ENCODE assay signal across 17 cellular contexts in the genomic region with DNA sequence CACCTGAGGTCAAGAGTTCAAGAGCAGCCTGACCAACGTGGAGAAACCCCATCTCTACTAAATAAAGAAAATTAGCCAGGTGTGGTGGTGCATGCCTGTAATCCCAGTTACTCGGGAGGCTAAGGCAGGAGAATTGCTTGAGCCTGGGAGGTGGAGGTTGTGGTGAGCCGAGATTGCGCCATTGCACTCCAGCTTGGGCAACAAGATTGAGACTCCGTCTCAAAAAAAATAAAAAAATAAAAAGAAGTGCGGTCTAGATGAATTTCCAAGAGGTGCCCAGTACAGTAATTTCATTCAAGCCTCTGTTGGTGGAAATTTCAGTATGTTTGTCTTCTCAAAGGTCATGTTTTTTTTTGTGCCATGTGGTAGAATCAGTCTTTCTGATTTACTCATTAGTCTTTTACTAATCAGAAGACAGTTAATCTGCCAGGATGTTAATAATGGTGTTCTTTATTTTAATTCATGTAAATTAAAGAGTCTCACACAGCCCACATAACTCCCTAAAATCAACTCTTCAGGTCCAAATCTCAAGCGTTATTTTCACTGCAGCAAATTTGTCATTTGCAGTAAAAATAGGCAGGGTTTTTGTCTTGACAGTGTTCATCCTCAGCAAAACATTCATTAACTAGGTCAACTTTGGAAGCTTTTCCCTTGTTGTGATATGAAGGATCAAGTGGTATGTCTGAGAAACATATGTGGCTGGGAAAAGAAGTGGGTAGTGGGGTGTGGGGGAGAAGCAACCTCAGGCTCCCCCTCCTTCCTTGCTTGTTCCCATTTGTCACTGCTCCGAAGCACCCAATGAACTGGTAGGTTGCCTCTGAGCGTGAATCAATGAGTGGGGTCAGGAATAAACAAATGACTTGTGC. TPM values are rescaled to one million over a fixed set of nuclear protein-coding genes. Genes with fewer than 3 reads are reported as not detected.
A peak's percentile ranks its signal among the peaks of the same experiment; 100 is the strongest.
DNase-seq lines count a peak whose midpoint lies in the region; ATAC-seq and TF ChIP-seq lines count a peak whose summit lies in the region.
"Had no signal": no experiment of that assay in that cellular context is flagged by ENCODE, and none has a peak within 500 bp of the region (broad histone marks: within the 10 kb centered on the region; RNA-seq: fewer than 3 reads in every experiment).

No MANE protein-coding gene starts in this region.

- intact Hi-C loops in activated CD4-positive, alpha-beta memory T cell treated with anti-CD3 and anti-CD28 coated beads for 36 hours (cut with micrococcal nuclease): loop anchor here (10.0 kb wide), 2 partner anchors 47 to 107 kb away; a partner anchor contains a TSS
- intact Hi-C loops in Right ventricle myocardium inferior (cut with DNase I): no loop called here

- DNase-seq in activated CD4-positive, alpha-beta memory T cell treated with anti-CD3 and anti-CD28 coated beads for 36 hours: no peak
- DNase-seq in activated CD4-positive, alpha-beta memory T cell treated with anti-CD3 and anti-CD28 coated beads, Interleukin-2, amount 10 ng/mL, durations not matched to agents 7 days and 5 days: no peak
- peak in 7 of 61 donors; percentile 12 to 59 (median 26) for DNase-seq in caudate nucleus (lab: John Stamatoyannopoulos, UW)
- no peak for DNase-seq in progenitor cell of endocrine pancreas (ENCODE audit: low spot score, unreplicated experiment)
- no peak for DNase-seq in GM10266 (ENCODE audit: extremely low spot score)
- DNase-seq in Right ventricle myocardium inferior (ENCODE audit: missing footprints): no peak
- DNase-seq: DMS53; NCI-H2029; NCI-H446; NCI-H524 treated with DMSO at 0.1 percent for 48 hours; NCI-H82; NK-92 treated with Interleukin-12 subunit alpha and Interleukin-12 subunit beta, amount 100 ng/mL, for 24 hours; PC-9; SHP77 had no signal

- CTCF ChIA-PET in activated CD4-positive, alpha-beta memory T cell treated with anti-CD3 and anti-CD28 coated beads for 36 hours (lab: Charles Lee): interaction anchor here (0.7 to 1.8 kb wide), 3 partner anchors 14 to 405 kb away, joined by 3 to 5 read pairs (median 5); no protein-coding TSS in a partner anchor
- CTCF ChIA-PET in activated CD4-positive, alpha-beta memory T cell treated with anti-CD3 and anti-CD28 coated beads, Interleukin-2, amount 10 ng/mL, durations not matched to agents 7 days and 5 days (lab: Charles Lee): no interaction called here

- H3K36me3 Mint-ChIP-seq in activated CD4-positive, alpha-beta memory T cell treated with anti-CD3 and anti-CD28 coated beads for 36 hours: peaks cover 6% of the 10 kb centered on the region
- H3K36me3 Mint-ChIP-seq in activated CD4-positive, alpha-beta memory T cell treated with anti-CD3 and anti-CD28 coated beads, Interleukin-2, amount 10 ng/mL, durations not matched to agents 7 days and 5 days (ENCODE audit: low read depth): peaks cover 34% of the 10 kb centered on the region
- H3K36me3 Mint-ChIP-seq in progenitor cell of endocrine pancreas (ENCODE audit: insufficient read depth): peaks cover 33% of the 10 kb centered on the region

- no peaks in the 10 kb centered on the region for H3K9me3 Mint-ChIP-seq in activated CD4-positive, alpha-beta memory T cell treated with anti-CD3 and anti-CD28 coated beads for 36 hours
- H3K9me3 Mint-ChIP-seq in activated CD4-positive, alpha-beta memory T cell treated with anti-CD3 and anti-CD28 coated beads, Interleukin-2, amount 10 ng/mL, durations not matched to agents 7 days and 5 days: no peaks in the 10 kb centered on the region
- no peaks in the 10 kb centered on the region for H3K9me3 Mint-ChIP-seq in progenitor cell of endocrine pancreas (ENCODE audit: low read depth)
- H3K9me3 Mint-ChIP-seq: IgD-negative memory B cell had no signal

- H3K27ac ChIP-seq in caudate nucleus (ENCODE audit: low read depth, low read length): peak overlapping the region; percentile 36
- H3K27ac ChIP-seq: PC-9 had no signal

- ATAC-seq in HG03196 (IDR thresholded peaks at IDR 0.05; ENCODE audit: unreplicated experiment) (no peak), Right ventricle myocardium inferior (no peak)
- ATAC-seq: HCT116 had no signal

- peaks cover 38% of the 10 kb centered on the region for H3K4me1 Mint-ChIP-seq in activated CD4-positive, alpha-beta memory T cell treated with anti-CD3 and anti-CD28 coated beads for 36 hours (ENCODE audit: low read depth)
- peaks cover 32% of the 10 kb centered on the region for H3K4me1 Mint-ChIP-seq in activated CD4-positive, alpha-beta memory T cell treated with anti-CD3 and anti-CD28 coated beads, Interleukin-2, amount 10 ng/mL, durations not matched to agents 7 days and 5 days
- peaks cover 11% of the 10 kb centered on the region for H3K4me1 Mint-ChIP-seq in progenitor cell of endocrine pancreas (ENCODE audit: low read depth)

- POLR2A ChIA-PET in activated CD4-positive, alpha-beta memory T cell treated with anti-CD3 and anti-CD28 coated beads for 36 hours (lab: Charles Lee): no interaction called here
- POLR2A ChIA-PET in activated CD4-positive, alpha-beta memory T cell treated with anti-CD3 and anti-CD28 coated beads, Interleukin-2, amount 10 ng/mL, durations not matched to agents 7 days and 5 days (lab: Charles Lee): interaction anchor here (0.9 to 1.1 kb wide), 2 partner anchors 10 to 14 kb away, joined by 3 to 4 read pairs; a partner anchor contains a TSS

- H3K27me3 Mint-ChIP-seq in activated CD4-positive, alpha-beta memory T cell treated with anti-CD3 and anti-CD28 coated beads for 36 hours: no peaks in the 10 kb centered on the region
- no peaks in the 10 kb centered on the region for H3K27me3 Mint-ChIP-seq in activated CD4-positive, alpha-beta memory T cell treated with anti-CD3 and anti-CD28 coated beads, Interleukin-2, amount 10 ng/mL, durations not matched to agents 7 days and 5 days
- H3K27me3 Mint-ChIP-seq in progenitor cell of endocrine pancreas: no peaks in the 10 kb centered on the region
- H3K27me3 Mint-ChIP-seq: IgD-negative memory B cell had no signal

- TF ChIP-seq CTCF in progenitor cell of endocrine pancreas (IDR thresholded peaks at IDR 0.05; ENCODE audit: unreplicated experiment) (no peak), GM10266 (IDR thresholded peaks at IDR 0.05; ENCODE audit: control insufficient read depth, insufficient read depth, low read depth, missing control alignments) (no peak)

- no peak overlapping the region for H3K4me3 Mint-ChIP-seq in activated CD4-positive, alpha-beta memory T cell treated with anti-CD3 and anti-CD28 coated beads for 36 hours
- H3K4me3 Mint-ChIP-seq in activated CD4-positive, alpha-beta memory T cell treated with anti-CD3 and anti-CD28 coated beads, Interleukin-2, amount 10 ng/mL, durations not matched to agents 7 days and 5 days: no peak overlapping the region
- H3K4me3 Mint-ChIP-seq in progenitor cell of endocrine pancreas (ENCODE audit: low read depth): no peak overlapping the region

- peak overlapping the region; percentile 8 for H3K27ac Mint-ChIP-seq in activated CD4-positive, alpha-beta memory T cell treated with anti-CD3 and anti-CD28 coated beads for 36 hours
- no peak overlapping the region for H3K27ac Mint-ChIP-seq in activated CD4-positive, alpha-beta memory T cell treated with anti-CD3 and anti-CD28 coated beads, Interleukin-2, amount 10 ng/mL, durations not matched to agents 7 days and 5 days
- peak overlapping the region; percentile 28 for H3K27ac Mint-ChIP-seq in progenitor cell of endocrine pancreas

RNA-seq across cellular contexts. Expression of a gene that starts 13.3 kb away (rescaled TPM):
- total RNA-seq in activated CD4-positive, alpha-beta memory T cell treated with anti-CD3 and anti-CD28 coated beads for 36 hours: 1 to 10 TPM; 2.3 to 2.5 TPM
- 1 to 10 TPM; 3.3 TPM for total RNA-seq in activated CD4-positive, alpha-beta memory T cell treated with anti-CD3 and anti-CD28 coated beads, Interleukin-2, amount 10 ng/mL, durations not matched to agents 7 days and 5 days
- total RNA-seq in progenitor cell of endocrine pancreas (31.5 and 33.0 TPM in 2 replicates), Right ventricle myocardium inferior (113 TPM)

RNA-seq across cellular contexts. Expression of a gene that starts 40.6 kb away (rescaled TPM):
- 10 to 100 TPM; 19.0 to 21.3 TPM for total RNA-seq in activated CD4-positive, alpha-beta memory T cell treated with anti-CD3 and anti-CD28 coated beads for 36 hours
- 10 to 100 TPM; 18.3 to 18.6 TPM for total RNA-seq in activated CD4-positive, alpha-beta memory T cell treated with anti-CD3 and anti-CD28 coated beads, Interleukin-2, amount 10 ng/mL, durations not matched to agents 7 days and 5 days
- total RNA-seq in progenitor cell of endocrine pancreas (44.3 and 45.8 TPM in 2 replicates), Right ventricle myocardium inferior (12.9 TPM)
